In the genomic region with DNA sequence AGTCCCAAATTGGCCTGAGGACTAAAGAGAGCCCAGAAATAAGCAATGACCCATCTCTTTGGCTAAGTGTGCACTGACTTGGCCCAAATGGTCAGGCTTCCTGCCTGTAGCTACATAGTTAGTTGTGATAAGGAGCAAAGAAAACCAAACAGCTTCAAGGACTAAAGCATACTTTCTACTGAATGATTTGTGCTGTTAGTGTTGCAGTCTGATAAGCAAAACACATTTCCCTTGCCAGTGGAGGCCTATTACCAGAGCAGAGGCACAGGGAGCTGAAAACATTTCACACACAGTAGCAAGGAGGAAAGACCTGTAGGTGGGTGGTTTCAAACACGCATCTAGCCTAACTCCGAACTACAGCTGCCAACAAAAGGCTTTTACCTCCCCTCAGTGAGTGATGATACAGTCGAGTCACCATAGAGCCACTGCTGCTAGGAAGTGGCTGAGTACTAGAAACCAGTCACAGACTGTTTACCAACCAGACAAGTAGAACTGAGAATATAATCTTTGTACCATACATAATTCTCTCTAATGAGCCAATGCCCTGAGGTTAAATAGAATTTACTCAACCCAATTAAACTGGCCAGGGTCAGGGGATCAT, we compare ENCODE assay signal across 10 cellular contexts.
DNase-seq lines count a peak whose midpoint lies in the region; ATAC-seq and TF ChIP-seq lines count a peak whose summit lies in the region.
"Had no signal": no experiment of that assay in that cellular context is flagged by ENCODE, and none has a peak within 500 bp of the region (broad histone marks: within the 10 kb centered on the region; RNA-seq: fewer than 3 reads in every experiment).

No MANE protein-coding gene starts in this region.

- H4K20me1 ChIP-seq in Loucy (ENCODE audit: insufficient read depth, low read length, poor library complexity, severe bottlenecking) = no peaks in the 10 kb centered on the region

- H3K9ac ChIP-seq in Loucy (ENCODE audit: low read depth, low read length, poor library complexity, severe bottlenecking) = no peak overlapping the region

- no peak overlapping the region for H3K4me2 ChIP-seq in Loucy (ENCODE audit: low read depth, low read length, poor library complexity, severe bottlenecking)

- H3K4me1 Mint-ChIP-seq in stimulated activated naive CD8-positive, alpha-beta T cell treated with anti-CD3 and anti-CD28 coated beads, Interleukin-15, amount 100 ng/mL, for 72 hours = no peaks in the 10 kb centered on the region

- no peaks in the 10 kb centered on the region for H3K9me3 Mint-ChIP-seq in stimulated activated naive CD8-positive, alpha-beta T cell treated with anti-CD3 and anti-CD28 coated beads, Interleukin-15, amount 100 ng/mL, for 72 hours
- H3K9me3 Mint-ChIP-seq: activated T-cell treated with anti-CD3 and anti-CD28 coated beads, Interleukin-2, amount 50 U/mL, for 4 hours; natural killer cell treated with Interleukin-12 subunit alpha and Interleukin-12 subunit beta and Interleukin-15 and Interleukin-18, amount 100 ng/mL, for 72 hours had no signal

- H3K4me3 Mint-ChIP-seq in stimulated activated naive CD8-positive, alpha-beta T cell treated with anti-CD3 and anti-CD28 coated beads, Interleukin-15, amount 100 ng/mL, for 72 hours = no peak overlapping the region
- H3K4me3 Mint-ChIP-seq: activated T-cell treated with anti-CD3 and anti-CD28 coated beads, Interleukin-2, amount 50 U/mL, for 4 hours; natural killer cell treated with Interleukin-12 subunit alpha and Interleukin-12 subunit beta and Interleukin-15 and Interleukin-18, amount 100 ng/mL, for 72 hours had no signal

- H3F3A ChIP-seq in Loucy (ENCODE audit: low read depth) = no peaks in the 10 kb centered on the region

- H3K9me2 ChIP-seq in Loucy (replicated peaks; ENCODE audit: low read depth, low read length) = no peaks in the 10 kb centered on the region

- no peaks in the 10 kb centered on the region for H3K27me3 Mint-ChIP-seq in stimulated activated naive CD8-positive, alpha-beta T cell treated with anti-CD3 and anti-CD28 coated beads, Interleukin-15, amount 100 ng/mL, for 72 hours

- H3K27ac ChIP-seq in lower lobe of right lung (peak overlapping the region; percentile 42), upper lobe of right lung (no peak overlapping the region)

- H3K27ac Mint-ChIP-seq in stimulated activated naive CD8-positive, alpha-beta T cell treated with anti-CD3 and anti-CD28 coated beads, Interleukin-15, amount 100 ng/mL, for 72 hours = no peak overlapping the region
- H3K27ac Mint-ChIP-seq: natural killer cell treated with Interleukin-12 subunit alpha and Interleukin-12 subunit beta and Interleukin-15 and Interleukin-18, amount 100 ng/mL, for 72 hours had no signal

- H3K9me3 ChIP-seq in Loucy (ENCODE audit: insufficient read depth, low read depth, low read length) = no peaks in the 10 kb centered on the region
- H3K9me3 ChIP-seq in lower lobe of right lung = no peaks in the 10 kb centered on the region
- H3K9me3 ChIP-seq in upper lobe of right lung = no peaks in the 10 kb centered on the region

- intact Hi-C loops in lower lobe of right lung (cut with DNase I) (no loop called here), upper lobe of right lung (cut with DNase I) (no loop called here)

- H3K4me3 ChIP-seq in Loucy (ENCODE audit: low read length, poor library complexity, severe bottlenecking) (no peak overlapping the region), lower lobe of right lung (no peak overlapping the region), upper lobe of right lung (no peak overlapping the region)

- H3K4me1 ChIP-seq in Loucy (ENCODE audit: insufficient read depth, low read length, poor library complexity, severe bottlenecking) = no peaks in the 10 kb centered on the region
- peaks cover 13% of the 10 kb centered on the region for H3K4me1 ChIP-seq in lower lobe of right lung
- H3K4me1 ChIP-seq in upper lobe of right lung = peaks cover 1% of the 10 kb centered on the region

- H3K79me2 ChIP-seq in Loucy (ENCODE audit: insufficient read depth, low read length) = no peaks in the 10 kb centered on the region

- H2AFZ ChIP-seq in Loucy (ENCODE audit: low read length) = peak overlapping the region; percentile 7

- no peaks in the 10 kb centered on the region for H3K36me3 ChIP-seq in Loucy (ENCODE audit: insufficient read depth, low read length)
- H3K36me3 ChIP-seq in lower lobe of right lung = no peaks in the 10 kb centered on the region
- no peaks in the 10 kb centered on the region for H3K36me3 ChIP-seq in upper lobe of right lung

- ATAC-seq in lower lobe of right lung (peak; percentile 67 to 85), upper lobe of right lung (peak; percentile 78), GM18511 (IDR thresholded peaks at IDR 0.05; ENCODE audit: unreplicated experiment) (no peak)
- no peak for ATAC-seq in stimulated activated naive CD8-positive, alpha-beta T cell treated with anti-CD3 and anti-CD28 coated beads, Interleukin-15, amount 100 ng/mL, for 72 hours
- ATAC-seq: natural killer cell treated with Interleukin-12 subunit alpha and Interleukin-12 subunit beta and Interleukin-15 and Interleukin-18, amount 100 ng/mL, for 72 hours had no signal

- TF ChIP-seq CTCF in Loucy (conservative IDR thresholded peaks at IDR 0.05; ENCODE audit: low read length) (no peak), lower lobe of right lung (IDR thresholded peaks at IDR 0.05) (no peak), upper lobe of right lung (IDR thresholded peaks at IDR 0.05) (no peak)

- DNase-seq in dermis blood vessel endothelial cell (peak; percentile 64), lower lobe of right lung (no peak), upper lobe of right lung (no peak), NCI-H146 (lab: John Stamatoyannopoulos, UW) (no peak)
- no peak for DNase-seq in stimulated activated naive CD8-positive, alpha-beta T cell treated with anti-CD3 and anti-CD28 coated beads, Interleukin-15, amount 100 ng/mL, for 72 hours
- DNase-seq: activated T-cell treated with anti-CD3 and anti-CD28 coated beads, Interleukin-2, amount 50 U/mL, for 4 hours; NCI-H2171 treated with DMSO at 0.1 percent for 48 hours had no signal

- no peaks in the 10 kb centered on the region for H3K27me3 ChIP-seq in Loucy (ENCODE audit: insufficient read depth, low read length, poor library complexity, severe bottlenecking)
- no peaks in the 10 kb centered on the region for H3K27me3 ChIP-seq in lower lobe of right lung (ENCODE audit: low read depth)
- no peaks in the 10 kb centered on the region for H3K27me3 ChIP-seq in upper lobe of right lung

Comparison
In these comparisons a context has a peak if more than half of its experiments do, and no peak if none do; other contexts are left out.
1. ATAC-seq: peak in lower lobe of right lung (2 of 2) and upper lobe of right lung (single experiment); none in stimulated activated naive CD8-positive, alpha-beta T cell treated with anti-CD3 and anti-CD28 coated beads, Interleukin-15, amount 100 ng/mL, for 72 hours (single experiment) and GM18511 (single experiment).